22 cellular contexts compared by ENCODE assay signal in the genomic region with DNA sequence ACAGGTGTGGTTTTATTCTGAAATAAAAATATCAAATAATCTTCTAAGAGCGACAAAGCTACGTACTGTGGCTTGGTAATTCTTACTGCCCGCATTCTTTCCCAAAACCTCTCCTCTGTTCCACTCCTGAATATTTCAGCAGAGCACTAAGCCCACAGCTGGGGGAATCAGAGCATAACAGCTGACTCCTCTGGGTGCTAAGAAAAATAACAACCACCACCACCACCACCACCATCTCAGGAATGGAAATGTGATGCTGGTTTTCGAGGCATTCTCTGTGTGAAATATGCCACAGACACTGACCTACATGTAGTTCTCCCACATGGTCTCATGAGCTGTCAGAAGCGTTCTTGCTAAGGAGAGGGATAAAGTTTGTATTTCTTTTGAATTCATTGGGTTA.
"Had no signal": no experiment of that assay in that cellular context is flagged by ENCODE, and none has a peak within 500 bp of the region (broad histone marks: within the 10 kb centered on the region; RNA-seq: fewer than 3 reads in every experiment).

No MANE protein-coding gene starts in this region.

- H3K36me3 ChIP-seq: gastrocnemius medialis, lower lobe of right lung, neural progenitor cell, prostate gland, right atrium auricular region, sigmoid colon, suprapubic skin, uterus had no signal

- H2AFZ ChIP-seq: neural progenitor cell had no signal

- H3K4me2 ChIP-seq: neural progenitor cell had no signal

- H3K27ac ChIP-seq: dorsolateral prefrontal cortex, gastrocnemius medialis, lower lobe of right lung, neural progenitor cell, prostate gland, right atrium auricular region, sigmoid colon, suprapubic skin, uterus had no signal

- H3K4me3 ChIP-seq: dorsolateral prefrontal cortex, gastrocnemius medialis, lower lobe of right lung, neural progenitor cell, prostate gland, right atrium auricular region, sigmoid colon, suprapubic skin, uterus had no signal

- ATAC-seq: esophagus mucosa; gastrocnemius medialis; left ventricle myocardium superior; lower lobe of right lung; naive thymus-derived CD4-positive, alpha-beta T cell; stimulated activated naive CD8-positive, alpha-beta T cell treated with anti-CD3 and anti-CD28 coated beads, Interleukin-15, amount 100 ng/mL, for 72 hours had no signal

- H3K9me3 ChIP-seq: gastrocnemius medialis, lower lobe of right lung, prostate gland, right atrium auricular region, suprapubic skin had no signal

- H3K27me3 ChIP-seq: dorsolateral prefrontal cortex, gastrocnemius medialis, neural progenitor cell, right atrium auricular region, sigmoid colon, suprapubic skin, uterus had no signal

- DNase-seq: dorsolateral prefrontal cortex; effector CD4-positive, alpha-beta T cell; foreskin fibroblast; gastrocnemius medialis; head of caudate nucleus; left ventricle myocardium superior; lower lobe of right lung; naive thymus-derived CD4-positive, alpha-beta T cell; sigmoid colon; small intestine; stimulated activated CD4-positive, alpha-beta T cell treated with anti-CD3 and anti-CD28 coated beads, Interleukin-12 subunit alpha, Interleukin-12 subunit beta, amount 100 ng/mL, for 4 hours; stimulated activated CD4-positive, alpha-beta T cell treated with anti-CD3 and anti-CD28 coated beads, Interleukin-1b, Interleukin-23, amount 100 ng/mL, for 48 hours; stimulated activated CD4-positive, alpha-beta T cell treated with anti-CD3 and anti-CD28 coated beads, Interleukin-4, amount 100 ng/mL, for 1 hour; stimulated activated CD8-positive, alpha-beta memory T cell treated with anti-CD3 and anti-CD28 coated beads, Interleukin-4, amount 100 ng/mL, for 48 hours; stimulated activated naive CD4-positive, alpha-beta T cell; stimulated activated naive CD8-positive, alpha-beta T cell treated with anti-CD3 and anti-CD28 coated beads, Interleukin-15, amount 100 ng/mL, for 72 hours; uterus had no signal

- H3K9ac ChIP-seq: neural progenitor cell had no signal

- H3K4me1 ChIP-seq: gastrocnemius medialis, lower lobe of right lung, neural progenitor cell, prostate gland, right atrium auricular region, sigmoid colon, suprapubic skin, uterus had no signal
